In genomic region chr9:7549261-7549660, GRCh38 we compare ENCODE assay signal across 13 cellular contexts.
DNase-seq lines count a peak whose midpoint lies in the region; ATAC-seq and TF ChIP-seq lines count a peak whose summit lies in the region.
"Had no signal": no experiment of that assay in that cellular context is flagged by ENCODE, and none has a peak within 500 bp of the region (broad histone marks: within the 10 kb centered on the region; RNA-seq: fewer than 3 reads in every experiment).

No MANE protein-coding gene starts in this region.

- H3K4me3 Mint-ChIP-seq in activated T-cell treated with anti-CD3 and anti-CD28 coated beads, Interleukin-2, amount 50 U/mL, for 72 hours, result no peak overlapping the region
- H3K4me3 Mint-ChIP-seq: mesothelial cell of epicardium had no signal

- DNase-seq in Right ventricle myocardium superior (peak; percentile 57), right atrium auricular region (ENCODE audit: low spot score) (no peak), OCI-M1 (lab: John Stamatoyannopoulos, UW) (peak; percentile 85), iPS-NIHi11 (ENCODE audit: low spot score) (peak; percentile 11), foreskin fibroblast (no peak)
- DNase-seq in activated T-cell treated with anti-CD3 and anti-CD28 coated beads, Interleukin-2, amount 50 U/mL, for 72 hours, result no peak
- DNase-seq: activated CD4-positive, alpha-beta T cell treated with anti-CD3 and anti-CD28 coated beads, Interleukin-2, amount 50 U/mL, for 4 hours; NCI-H510A treated with DMSO at 0.1 percent for 48 hours had no signal

- TF ChIP-seq CTCF in right atrium auricular region (IDR thresholded peaks at IDR 0.05) (no peak), foreskin fibroblast (IDR thresholded peaks at IDR 0.05; ENCODE audit: low read depth, low read length) (no peak)

- no peak overlapping the region for H3K27ac Mint-ChIP-seq in activated T-cell treated with anti-CD3 and anti-CD28 coated beads, Interleukin-2, amount 50 U/mL, for 72 hours
- H3K27ac Mint-ChIP-seq: activated T-helper 2 cell treated with anti-CD3 and anti-CD28 coated beads, Interferon-gamma antibody, Interleukin-2, Interleukin-4, amounts not matched to agents 10 μg/mL and 5 μg/mL and 100 μg/mL, durations not matched to agents 14 hours and 24 hours and 36 hours; mesothelial cell of epicardium had no signal

- no peak overlapping the region for H3K27ac ChIP-seq in right atrium auricular region
- H3K27ac ChIP-seq: ovary had no signal

- no peak overlapping the region for H3K4me3 ChIP-seq in right atrium auricular region
- H3K4me3 ChIP-seq in foreskin fibroblast (ENCODE audit: low read depth in 1 of 2, low read length in 2 of 2), result no peak overlapping the region
- H3K4me3 ChIP-seq: ovary had no signal

- no peaks in the 10 kb centered on the region for H3K9me3 ChIP-seq in right atrium auricular region
- H3K9me3 ChIP-seq: ovary had no signal

- H3K4me1 ChIP-seq in right atrium auricular region, result no peaks in the 10 kb centered on the region

- H3K4me1 Mint-ChIP-seq in activated T-cell treated with anti-CD3 and anti-CD28 coated beads, Interleukin-2, amount 50 U/mL, for 72 hours (ENCODE audit: low read depth), result no peaks in the 10 kb centered on the region

- H3K9me3 Mint-ChIP-seq in activated T-cell treated with anti-CD3 and anti-CD28 coated beads, Interleukin-2, amount 50 U/mL, for 72 hours, result peaks cover 0 to 2% of the 10 kb centered on the region in 2 donors
- H3K9me3 Mint-ChIP-seq: activated T-helper 2 cell treated with anti-CD3 and anti-CD28 coated beads, Interferon-gamma antibody, Interleukin-2, Interleukin-4, amounts not matched to agents 10 μg/mL and 5 μg/mL and 100 μg/mL, durations not matched to agents 14 hours and 24 hours and 36 hours had no signal

- H3K36me3 Mint-ChIP-seq in activated T-cell treated with anti-CD3 and anti-CD28 coated beads, Interleukin-2, amount 50 U/mL, for 72 hours (ENCODE audit: insufficient read depth in 2 of 2), result no peaks in the 10 kb centered on the region

- no peaks in the 10 kb centered on the region for H3K36me3 ChIP-seq in right atrium auricular region
- H3K36me3 ChIP-seq: ovary had no signal

- H3K27me3 ChIP-seq in right atrium auricular region, result no peaks in the 10 kb centered on the region
- H3K27me3 ChIP-seq: ovary had no signal

- peak; percentile 38 for ATAC-seq in Right ventricle myocardium superior (ENCODE audit: poor library complexity)
- ATAC-seq in HG03354 (IDR thresholded peaks at IDR 0.05; ENCODE audit: poor library complexity, severe bottlenecking, unreplicated experiment), result no peak
- no peak for ATAC-seq in activated T-cell treated with anti-CD3 and anti-CD28 coated beads, Interleukin-2, amount 50 U/mL, for 72 hours (replicated peaks in 1 of 2)
- ATAC-seq in HG02885 (IDR thresholded peaks at IDR 0.05; ENCODE audit: poor library complexity, unreplicated experiment), result no peak

- intact Hi-C loops in Right ventricle myocardium superior (cut with DNase I), result no loop called here

- H3K27me3 Mint-ChIP-seq in activated T-cell treated with anti-CD3 and anti-CD28 coated beads, Interleukin-2, amount 50 U/mL, for 72 hours (ENCODE audit: low read depth), result peaks cover 19% of the 10 kb centered on the region

Comparison
In these comparisons a context has a peak if more than half of its experiments do, and no peak if none do; other contexts are left out.
1. DNase-seq: peak in Right ventricle myocardium superior (single experiment), OCI-M1 (single experiment) and iPS-NIHi11 (single experiment); none in right atrium auricular region (single experiment), activated T-cell treated with anti-CD3 and anti-CD28 coated beads, Interleukin-2, amount 50 U/mL, for 72 hours (0 of 2) and foreskin fibroblast (0 of 2).